33 cellular contexts compared by ENCODE assay signal in the genomic region with DNA sequence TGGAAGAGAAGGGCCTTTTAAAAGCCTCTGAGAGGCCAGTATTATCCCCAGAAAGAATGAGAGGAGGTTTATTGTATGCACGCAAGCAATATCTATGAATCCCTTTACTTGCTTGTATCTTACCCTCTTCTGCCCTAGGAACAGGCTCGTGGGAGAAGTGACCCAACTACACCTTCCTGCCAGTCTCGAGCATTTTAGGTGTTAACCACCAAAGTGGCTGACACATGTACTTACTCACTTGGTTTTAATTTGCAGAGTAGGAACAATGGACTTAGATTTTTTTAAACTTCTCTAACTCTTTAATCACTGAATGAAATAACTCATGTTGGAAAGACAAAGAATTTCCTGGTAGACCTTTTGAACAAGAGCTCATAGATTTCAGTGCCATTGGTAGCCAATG.
A peak's percentile ranks its signal among the peaks of the same experiment; 100 is the strongest.
DNase-seq lines count a peak whose midpoint lies in the region; ATAC-seq and TF ChIP-seq lines count a peak whose summit lies in the region.
"Had no signal": no experiment of that assay in that cellular context is flagged by ENCODE, and none has a peak within 500 bp of the region (broad histone marks: within the 10 kb centered on the region; RNA-seq: fewer than 3 reads in every experiment).

No MANE protein-coding gene starts in this region.

- H3K4me3 Mint-ChIP-seq in CD14-positive monocyte (no peak overlapping the region), chondrocyte (ENCODE audit: unreplicated experiment) (no peak overlapping the region)
- peak overlapping the region in 1 of 7 donors; percentile 32 for H3K4me3 Mint-ChIP-seq in CD8-positive, alpha-beta memory T cell
- H3K4me3 Mint-ChIP-seq in activated T-helper 17 cell treated with anti-CD3 and anti-CD28 coated beads, Interleukin-2, amount 50 U/mL, for 72 hours: no peak overlapping the region
- H3K4me3 Mint-ChIP-seq in natural killer cell treated with Interleukin-12 subunit alpha and Interleukin-12 subunit beta and Interleukin-15 and Interleukin-18, amount 100 ng/mL, for 72 hours: peak overlapping the region; percentile 48
- no peak overlapping the region for H3K4me3 Mint-ChIP-seq in CD4-positive, alpha-beta T cell
- H3K4me3 Mint-ChIP-seq: activated naive CD8-positive, alpha-beta T cell; endodermal cell; type B pancreatic cell had no signal

- H3K27ac ChIP-seq in CD8-positive, alpha-beta memory T cell (ENCODE audit: low read depth, low read length): no peak overlapping the region
- H3K27ac ChIP-seq in CD4-positive, alpha-beta T cell (ENCODE audit: low read depth, low read length): no peak overlapping the region
- H3K27ac ChIP-seq: ascending aorta, BLaER1, cardiac muscle cell, left ventricle myocardium inferior, SJCRH30, VCaP had no signal

- peaks cover 5 to 9% of the 10 kb centered on the region in 2 donors for H3K36me3 Mint-ChIP-seq in CD14-positive monocyte
- H3K36me3 Mint-ChIP-seq in CD8-positive, alpha-beta memory T cell: no peaks in the 10 kb centered on the region
- H3K36me3 Mint-ChIP-seq in activated T-helper 17 cell treated with anti-CD3 and anti-CD28 coated beads, Interleukin-2, amount 50 U/mL, for 72 hours (ENCODE audit: low read depth): no peaks in the 10 kb centered on the region
- no peaks in the 10 kb centered on the region for H3K36me3 Mint-ChIP-seq in natural killer cell treated with Interleukin-12 subunit alpha and Interleukin-12 subunit beta and Interleukin-15 and Interleukin-18, amount 100 ng/mL, for 72 hours
- H3K36me3 Mint-ChIP-seq in chondrocyte (ENCODE audit: low read depth): no peaks in the 10 kb centered on the region
- H3K36me3 Mint-ChIP-seq in CD4-positive, alpha-beta T cell (ENCODE audit: low read depth): no peaks in the 10 kb centered on the region
- H3K36me3 Mint-ChIP-seq: activated naive CD8-positive, alpha-beta T cell had no signal

- H3K27ac Mint-ChIP-seq in CD14-positive monocyte (peak overlapping the region; percentile 91 to 96 (median 95)), chondrocyte (ENCODE audit: unreplicated experiment) (no peak overlapping the region)
- H3K27ac Mint-ChIP-seq in CD8-positive, alpha-beta memory T cell: peak overlapping the region in 5 of 8 donors; percentile 11 to 86 (median 40)
- H3K27ac Mint-ChIP-seq in activated T-helper 17 cell treated with anti-CD3 and anti-CD28 coated beads, Interleukin-2, amount 50 U/mL, for 72 hours: no peak overlapping the region
- peak overlapping the region in 1 of 2 donors; percentile 16 for H3K27ac Mint-ChIP-seq in natural killer cell treated with Interleukin-12 subunit alpha and Interleukin-12 subunit beta and Interleukin-15 and Interleukin-18, amount 100 ng/mL, for 72 hours
- no peak overlapping the region for H3K27ac Mint-ChIP-seq in CD4-positive, alpha-beta T cell
- H3K27ac Mint-ChIP-seq: activated naive CD8-positive, alpha-beta T cell; endodermal cell; type B pancreatic cell had no signal

- peak; percentile 90 for ATAC-seq in activated T-helper 17 cell treated with anti-CD3 and anti-CD28 coated beads, Interleukin-2, amount 50 U/mL, for 72 hours (replicated peaks)
- peak; percentile 87 to 91 for ATAC-seq in natural killer cell treated with Interleukin-12 subunit alpha and Interleukin-12 subunit beta and Interleukin-15 and Interleukin-18, amount 100 ng/mL, for 72 hours
- ATAC-seq in CD4-positive, alpha-beta T cell (ENCODE audit: poor library complexity): no peak
- ATAC-seq: right cardiac atrium had no signal

- peaks cover 0 to 3% (median 0%) of the 10 kb centered on the region in 7 donors for H3K9me3 Mint-ChIP-seq in CD14-positive monocyte
- H3K9me3 Mint-ChIP-seq in CD8-positive, alpha-beta memory T cell: no peaks in the 10 kb centered on the region
- no peaks in the 10 kb centered on the region for H3K9me3 Mint-ChIP-seq in activated T-helper 17 cell treated with anti-CD3 and anti-CD28 coated beads, Interleukin-2, amount 50 U/mL, for 72 hours
- no peaks in the 10 kb centered on the region for H3K9me3 Mint-ChIP-seq in natural killer cell treated with Interleukin-12 subunit alpha and Interleukin-12 subunit beta and Interleukin-15 and Interleukin-18, amount 100 ng/mL, for 72 hours
- H3K9me3 Mint-ChIP-seq in chondrocyte (ENCODE audit: low read depth): no peaks in the 10 kb centered on the region
- no peaks in the 10 kb centered on the region for H3K9me3 Mint-ChIP-seq in CD4-positive, alpha-beta T cell
- H3K9me3 Mint-ChIP-seq: endodermal cell, type B pancreatic cell had no signal

- no peaks in the 10 kb centered on the region for H3K27me3 ChIP-seq in CD8-positive, alpha-beta memory T cell (ENCODE audit: insufficient read depth, low read length, poor library complexity, severe bottlenecking)
- H3K27me3 ChIP-seq in CD4-positive, alpha-beta T cell (ENCODE audit: control insufficient read depth, insufficient read depth, low read length): no peaks in the 10 kb centered on the region
- H3K27me3 ChIP-seq: ascending aorta, BLaER1, cardiac muscle cell, SJCRH30 had no signal

- no peaks in the 10 kb centered on the region for H3K36me3 ChIP-seq in CD8-positive, alpha-beta memory T cell (ENCODE audit: insufficient read depth, low read length)
- H3K36me3 ChIP-seq: ascending aorta, BLaER1, cardiac muscle cell, left ventricle myocardium inferior, SJCRH30 had no signal

- H3K9me3 ChIP-seq in CD8-positive, alpha-beta memory T cell (ENCODE audit: low read length): no peaks in the 10 kb centered on the region
- H3K9me3 ChIP-seq in CD4-positive, alpha-beta T cell (ENCODE audit: control insufficient read depth, low read length): no peaks in the 10 kb centered on the region
- H3K9me3 ChIP-seq: ascending aorta, BLaER1, left ventricle myocardium inferior, SJCRH30 had no signal

- no peak overlapping the region for H3K4me3 ChIP-seq in CD8-positive, alpha-beta memory T cell (ENCODE audit: low read length)
- H3K4me3 ChIP-seq: ascending aorta, BLaER1, cardiac muscle cell, coronary artery, left ventricle myocardium inferior, SJCRH30 had no signal

- H3K4me1 Mint-ChIP-seq in CD14-positive monocyte (peaks cover 89% of the 10 kb centered on the region), chondrocyte (ENCODE audit: low read depth) (peaks cover 17% of the 10 kb centered on the region)
- peaks cover 22 to 25% (median 24%) of the 10 kb centered on the region in 3 donors for H3K4me1 Mint-ChIP-seq in CD8-positive, alpha-beta memory T cell
- H3K4me1 Mint-ChIP-seq in activated T-helper 17 cell treated with anti-CD3 and anti-CD28 coated beads, Interleukin-2, amount 50 U/mL, for 72 hours: peaks cover 10% of the 10 kb centered on the region
- peaks cover 27% of the 10 kb centered on the region in 2 donors for H3K4me1 Mint-ChIP-seq in natural killer cell treated with Interleukin-12 subunit alpha and Interleukin-12 subunit beta and Interleukin-15 and Interleukin-18, amount 100 ng/mL, for 72 hours (ENCODE audit: low read depth in 2 of 2)
- H3K4me1 Mint-ChIP-seq in CD4-positive, alpha-beta T cell (ENCODE audit: low read depth): no peaks in the 10 kb centered on the region

- POLR2A ChIA-PET in CD8-positive, alpha-beta memory T cell (lab: Charles Lee): no interaction called here
- POLR2A ChIA-PET in CD4-positive, alpha-beta T cell (lab: Charles Lee): no interaction called here

- H3K4me1 ChIP-seq in CD8-positive, alpha-beta memory T cell (ENCODE audit: insufficient read depth, low read length): peaks cover 3% of the 10 kb centered on the region
- H3K4me1 ChIP-seq: ascending aorta had no signal

- TF ChIP-seq CTCF in CD14-positive monocyte (IDR thresholded peaks at IDR 0.05) (no peak), chondrocyte (IDR thresholded peaks at IDR 0.05) (no peak)
- TF ChIP-seq CTCF in CD4-positive, alpha-beta T cell (IDR thresholded peaks at IDR 0.05): no peak

- no peaks in the 10 kb centered on the region for H3K27me3 Mint-ChIP-seq in CD14-positive monocyte (ENCODE audit: low read depth in 3 of 3)
- peaks cover 0 to 3% of the 10 kb centered on the region in 2 donors for H3K27me3 Mint-ChIP-seq in CD8-positive, alpha-beta memory T cell
- H3K27me3 Mint-ChIP-seq in activated T-helper 17 cell treated with anti-CD3 and anti-CD28 coated beads, Interleukin-2, amount 50 U/mL, for 72 hours: no peaks in the 10 kb centered on the region
- peaks cover 3 to 13% of the 10 kb centered on the region in 2 donors for H3K27me3 Mint-ChIP-seq in natural killer cell treated with Interleukin-12 subunit alpha and Interleukin-12 subunit beta and Interleukin-15 and Interleukin-18, amount 100 ng/mL, for 72 hours
- no peaks in the 10 kb centered on the region for H3K27me3 Mint-ChIP-seq in chondrocyte (ENCODE audit: low read depth)
- no peaks in the 10 kb centered on the region for H3K27me3 Mint-ChIP-seq in CD4-positive, alpha-beta T cell
- H3K27me3 Mint-ChIP-seq: activated naive CD8-positive, alpha-beta T cell; type B pancreatic cell had no signal

- DNase-seq in CD14-positive monocyte (ENCODE audit: low spot score) (no peak), chondrocyte (ENCODE audit: low spot score) (no peak), COLO829 (ENCODE audit: low spot score) (no peak)
- DNase-seq in CD8-positive, alpha-beta memory T cell: peak in 2 of 5 donors; percentile 31 to 47
- no peak for DNase-seq in natural killer cell treated with Interleukin-12 subunit alpha and Interleukin-12 subunit beta and Interleukin-15 and Interleukin-18, amount 100 ng/mL, for 72 hours (ENCODE audit: low spot score)
- no peak for DNase-seq in CD4-positive, alpha-beta T cell
- DNase-seq: activated CD4-positive, alpha-beta T cell treated with anti-CD3 and anti-CD28 coated beads for 4 hours; DND-41; endodermal cell; GF-D8; head of caudate nucleus; islet precursor cell; KG1; left ventricle myocardium inferior; mesenchymal stem cell; NCI-H1092 treated with DMSO at 0.1 percent for 48 hours; NCI-H187 treated with DMSO at 0.1 percent for 48 hours; NCI-H2171 treated with DMSO at 0.1 percent for 48 hours; NCI-H510A; posterior cingulate gyrus; right cardiac atrium; SJCRH30; stimulated activated CD4-positive, alpha-beta T cell treated with anti-CD3 and anti-CD28 coated beads, Interleukin-2, amount 100 ng/mL, for 24 hours; SW 1271; T-helper 9 cell had no signal

- intact Hi-C loops in CD14-positive monocyte (cut with micrococcal nuclease): loop anchor here in 1 of 2 donors (5.0 kb wide), 1 partner anchor 37 kb away; no protein-coding TSS in a partner anchor
- intact Hi-C loops in CD4-positive, alpha-beta T cell (cut with DNase I, micrococcal nuclease): no loop called here

- CTCF ChIA-PET in CD8-positive, alpha-beta memory T cell (lab: Charles Lee): no interaction called here
- CTCF ChIA-PET in CD4-positive, alpha-beta T cell (lab: Charles Lee): interaction anchor here (1.3 kb wide), 1 partner anchor 28 kb away, joined by 3 read pairs; no protein-coding TSS in a partner anchor

Comparison
In these comparisons a context has a peak if more than half of its experiments do, and no peak if none do; other contexts are left out.
1. H3K27ac Mint-ChIP-seq: peak in CD14-positive monocyte (7 of 7) and CD8-positive, alpha-beta memory T cell (5 of 8); none in activated T-helper 17 cell treated with anti-CD3 and anti-CD28 coated beads, Interleukin-2, amount 50 U/mL, for 72 hours (single experiment), chondrocyte (single experiment) and CD4-positive, alpha-beta T cell (single experiment).